ENCODE assay signal across 12 cellular contexts in genomic region chr1:181324797-181325616, GRCh38.
DNase-seq lines count a peak whose midpoint lies in the region; ATAC-seq lines count a peak whose summit lies in the region.
"Had no signal": no experiment of that assay in that cellular context is flagged by ENCODE, and none has a peak within 500 bp of the region (broad histone marks: within the 10 kb centered on the region; RNA-seq: fewer than 3 reads in every experiment).

No MANE protein-coding gene starts in this region.

- CTCF ChIA-PET in activated CD8-positive, alpha-beta memory T cell treated with anti-CD3 and anti-CD28 coated beads, Interleukin-2, amount 10 ng/mL, durations not matched to agents 7 days and 5 days (lab: Charles Lee), result interaction anchor here (1.1 kb wide), 1 partner anchor 9 kb away, joined by 3 read pairs; no protein-coding TSS in a partner anchor

- peak; percentile 86 for ATAC-seq in activated CD8-positive, alpha-beta memory T cell treated with anti-CD3 and anti-CD28 coated beads, Interleukin-2, amount 10 ng/mL, durations not matched to agents 7 days and 5 days
- peak; percentile 71 for ATAC-seq in esophagus mucosa
- no peak for ATAC-seq in stimulated activated memory B cell treated with anti-CD40 and anti-IgM and Interleukin-4, amounts not matched to agents 10 μg/mL and 1 μg/mL and 100 μg/mL, for 72 hours
- ATAC-seq: stimulated activated naive B cell treated with anti-CD40 and anti-IgM and Interleukin-4, amounts not matched to agents 10 μg/mL and 1 μg/mL and 100 μg/mL, for 72 hours had no signal

- H3K27ac Mint-ChIP-seq in activated CD8-positive, alpha-beta memory T cell treated with anti-CD3 and anti-CD28 coated beads, Interleukin-2, amount 10 ng/mL, durations not matched to agents 7 days and 5 days, result no peak overlapping the region
- H3K27ac Mint-ChIP-seq in stimulated activated memory B cell treated with anti-CD40 and anti-IgM and Interleukin-4, amounts not matched to agents 10 μg/mL and 1 μg/mL and 100 μg/mL, for 72 hours, result no peak overlapping the region
- H3K27ac Mint-ChIP-seq: naive B cell; stimulated activated naive B cell treated with anti-CD40 and anti-IgM and Interleukin-4, amounts not matched to agents 10 μg/mL and 1 μg/mL and 100 μg/mL, for 72 hours had no signal

- no peaks in the 10 kb centered on the region for H3K36me3 Mint-ChIP-seq in activated CD8-positive, alpha-beta memory T cell treated with anti-CD3 and anti-CD28 coated beads, Interleukin-2, amount 10 ng/mL, durations not matched to agents 7 days and 5 days
- no peaks in the 10 kb centered on the region for H3K36me3 Mint-ChIP-seq in stimulated activated memory B cell treated with anti-CD40 and anti-IgM and Interleukin-4, amounts not matched to agents 10 μg/mL and 1 μg/mL and 100 μg/mL, for 72 hours
- H3K36me3 Mint-ChIP-seq: naive B cell; stimulated activated naive B cell treated with anti-CD40 and anti-IgM and Interleukin-4, amounts not matched to agents 10 μg/mL and 1 μg/mL and 100 μg/mL, for 72 hours had no signal

- DNase-seq in HPDE6-E6E7 (ENCODE audit: extremely low spot score), result peak; percentile 78
- peak; percentile 64 for DNase-seq in activated CD8-positive, alpha-beta memory T cell treated with anti-CD3 and anti-CD28 coated beads, Interleukin-2, amount 10 ng/mL, durations not matched to agents 7 days and 5 days
- DNase-seq in stimulated activated CD8-positive, alpha-beta memory T cell treated with anti-CD3 and anti-CD28 coated beads, Interleukin-12 subunit alpha, Interleukin-12 subunit beta, amount 100 ng/mL, for 1 hour (ENCODE audit: low read depth), result peak; percentile 29
- no peak for DNase-seq in HCEC 1CT
- no peak for DNase-seq in globus pallidus (ENCODE audit: low spot score)
- no peak for DNase-seq in AG08396 (ENCODE audit: low spot score)
- DNase-seq: effector CD4-positive, alpha-beta T cell; naive B cell; NCI-H1694; stimulated activated naive B cell treated with anti-CD40 and anti-IgM and Interleukin-4, amounts not matched to agents 10 μg/mL and 1 μg/mL and 100 μg/mL, for 72 hours had no signal

- H3K4me1 Mint-ChIP-seq in activated CD8-positive, alpha-beta memory T cell treated with anti-CD3 and anti-CD28 coated beads, Interleukin-2, amount 10 ng/mL, durations not matched to agents 7 days and 5 days, result peaks cover 9% of the 10 kb centered on the region
- no peaks in the 10 kb centered on the region for H3K4me1 Mint-ChIP-seq in stimulated activated memory B cell treated with anti-CD40 and anti-IgM and Interleukin-4, amounts not matched to agents 10 μg/mL and 1 μg/mL and 100 μg/mL, for 72 hours
- H3K4me1 Mint-ChIP-seq: naive B cell; stimulated activated naive B cell treated with anti-CD40 and anti-IgM and Interleukin-4, amounts not matched to agents 10 μg/mL and 1 μg/mL and 100 μg/mL, for 72 hours had no signal

- no peak overlapping the region for H3K4me3 Mint-ChIP-seq in activated CD8-positive, alpha-beta memory T cell treated with anti-CD3 and anti-CD28 coated beads, Interleukin-2, amount 10 ng/mL, durations not matched to agents 7 days and 5 days
- no peak overlapping the region for H3K4me3 Mint-ChIP-seq in stimulated activated memory B cell treated with anti-CD40 and anti-IgM and Interleukin-4, amounts not matched to agents 10 μg/mL and 1 μg/mL and 100 μg/mL, for 72 hours
- H3K4me3 Mint-ChIP-seq: naive B cell; stimulated activated naive B cell treated with anti-CD40 and anti-IgM and Interleukin-4, amounts not matched to agents 10 μg/mL and 1 μg/mL and 100 μg/mL, for 72 hours had no signal

- H3K27me3 Mint-ChIP-seq in activated CD8-positive, alpha-beta memory T cell treated with anti-CD3 and anti-CD28 coated beads, Interleukin-2, amount 10 ng/mL, durations not matched to agents 7 days and 5 days, result peaks cover 14% of the 10 kb centered on the region
- peaks cover 25% of the 10 kb centered on the region for H3K27me3 Mint-ChIP-seq in stimulated activated memory B cell treated with anti-CD40 and anti-IgM and Interleukin-4, amounts not matched to agents 10 μg/mL and 1 μg/mL and 100 μg/mL, for 72 hours

- no peaks in the 10 kb centered on the region for H3K9me3 Mint-ChIP-seq in activated CD8-positive, alpha-beta memory T cell treated with anti-CD3 and anti-CD28 coated beads, Interleukin-2, amount 10 ng/mL, durations not matched to agents 7 days and 5 days (ENCODE audit: low read depth)
- peaks cover 3% of the 10 kb centered on the region for H3K9me3 Mint-ChIP-seq in stimulated activated memory B cell treated with anti-CD40 and anti-IgM and Interleukin-4, amounts not matched to agents 10 μg/mL and 1 μg/mL and 100 μg/mL, for 72 hours

Comparison
In these comparisons a context has a peak if more than half of its experiments do, and no peak if none do; other contexts are left out.
1. DNase-seq: peak in HPDE6-E6E7 (single experiment), activated CD8-positive, alpha-beta memory T cell treated with anti-CD3 and anti-CD28 coated beads, Interleukin-2, amount 10 ng/mL, durations not matched to agents 7 days and 5 days (single experiment) and stimulated activated CD8-positive, alpha-beta memory T cell treated with anti-CD3 and anti-CD28 coated beads, Interleukin-12 subunit alpha, Interleukin-12 subunit beta, amount 100 ng/mL, for 1 hour (single experiment); none in HCEC 1CT (single experiment), globus pallidus (single experiment) and AG08396 (single experiment).